ENCODE assay signal across 21 cellular contexts in the genomic region with DNA sequence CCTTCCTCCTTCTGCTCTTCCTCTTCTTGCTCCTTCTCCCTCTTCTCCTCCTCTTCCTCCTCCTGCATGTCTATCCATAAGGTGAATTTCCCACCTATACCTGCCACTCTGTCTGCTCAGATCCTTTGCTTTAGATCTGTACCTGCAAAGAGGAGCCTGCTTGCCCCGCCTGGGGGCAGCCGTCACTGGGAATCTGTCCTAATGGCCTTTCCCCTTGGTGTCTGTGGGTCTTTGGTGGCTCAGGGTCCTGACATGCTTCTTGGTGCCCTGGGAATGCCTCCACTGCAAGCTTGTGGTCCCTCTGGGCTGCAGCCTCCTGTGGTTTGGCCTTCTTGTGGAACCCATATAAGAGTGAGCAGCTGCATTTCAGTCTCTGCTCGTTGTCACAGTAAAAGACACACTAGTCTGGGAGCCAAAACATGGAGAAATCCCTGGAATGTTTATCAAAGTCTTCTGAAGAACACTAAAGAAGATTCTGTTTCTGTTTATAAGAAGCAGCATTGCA.
"Had no signal": no experiment of that assay in that cellular context is flagged by ENCODE, and none has a peak within 500 bp of the region (broad histone marks: within the 10 kb centered on the region; RNA-seq: fewer than 3 reads in every experiment).

No MANE protein-coding gene starts in this region.

- H3K27me3 ChIP-seq: right atrium auricular region, vagina had no signal

- H3K4me1 Mint-ChIP-seq: memory B cell; naive B cell; stimulated activated memory B cell treated with anti-CD40 and anti-IgM and Interleukin-4, amounts not matched to agents 10 μg/mL and 1 μg/mL and 100 μg/mL, for 72 hours had no signal

- H3K9me3 Mint-ChIP-seq: activated T-cell treated with anti-CD3 and anti-CD28 coated beads, Interleukin-2, amount 50 U/mL, for 4 hours; brain; memory B cell; naive B cell; stimulated activated memory B cell treated with anti-CD40 and anti-IgM and Interleukin-4, amounts not matched to agents 10 μg/mL and 1 μg/mL and 100 μg/mL, for 72 hours; WTC11 had no signal

- H3K4me3 Mint-ChIP-seq: activated T-cell treated with anti-CD3 and anti-CD28 coated beads, Interleukin-2, amount 50 U/mL, for 4 hours; brain; memory B cell; naive B cell; stimulated activated memory B cell treated with anti-CD40 and anti-IgM and Interleukin-4, amounts not matched to agents 10 μg/mL and 1 μg/mL and 100 μg/mL, for 72 hours; WTC11 had no signal

- H3K36me3 ChIP-seq: esophagus squamous epithelium, gastrocnemius medialis, right atrium auricular region, stomach, suprapubic skin, vagina had no signal

- H3K4me3 ChIP-seq: dorsolateral prefrontal cortex, esophagus squamous epithelium, gastrocnemius medialis, right atrium auricular region, skin epidermis, stomach, suprapubic skin, vagina had no signal

- DNase-seq: activated CD4-positive, alpha-beta T cell treated with anti-CD3 and anti-CD28 coated beads, Interleukin-2, amount 50 U/mL, for 4 hours; activated naive CD4-positive, alpha-beta T cell treated with anti-CD3 and anti-CD28 coated beads, Interleukin-2, amount 50 U/mL, for 16 hours; activated T-cell treated with anti-CD3 and anti-CD28 coated beads, Interleukin-2, amount 50 U/mL, for 4 hours; caudate nucleus; esophagus squamous epithelium; gastrocnemius medialis; hypothalamus; naive B cell; stomach; T-helper 9 cell; trophoblast cell had no signal

- H3K4me1 ChIP-seq: esophagus squamous epithelium, gastrocnemius medialis, right atrium auricular region, stomach, suprapubic skin, vagina had no signal

- H3K9me3 ChIP-seq: esophagus squamous epithelium, gastrocnemius medialis, right atrium auricular region, stomach, suprapubic skin, vagina had no signal

- H3K27ac ChIP-seq: dorsolateral prefrontal cortex, esophagus squamous epithelium, gastrocnemius medialis, right atrium auricular region, skin epidermis, stomach, suprapubic skin, vagina had no signal

- H3K36me3 Mint-ChIP-seq: brain; memory B cell; naive B cell; stimulated activated memory B cell treated with anti-CD40 and anti-IgM and Interleukin-4, amounts not matched to agents 10 μg/mL and 1 μg/mL and 100 μg/mL, for 72 hours; WTC11 had no signal

- H3K27ac Mint-ChIP-seq: memory B cell; naive B cell; progenitor cell of endocrine pancreas; stimulated activated memory B cell treated with anti-CD40 and anti-IgM and Interleukin-4, amounts not matched to agents 10 μg/mL and 1 μg/mL and 100 μg/mL, for 72 hours; WTC11 had no signal
